Comparison of ENCODE assay signal across 1 cellular context in genomic region chr15:67149859-67150824, GRCh38.
TF ChIP-seq lines count a peak whose summit lies in the region.

No MANE protein-coding gene starts in this region.

TF ChIP-seq in WTC11, 78 proteins besides CTCF, POLR2A, EP300 and RAD21 (continued from another document):
- TF ChIP-seq TEAD1 (CRISPR knock-in tag; IDR thresholded peaks at IDR 0.05) (no peak), NFYB (CRISPR knock-in tag; conservative IDR thresholded peaks at IDR 0.05; ENCODE audit: low read depth) (no peak), OVOL2 (CRISPR knock-in tag; IDR thresholded peaks at IDR 0.05; ENCODE audit: borderline replicate concordance) (no peak), PREB (CRISPR knock-in tag; IDR thresholded peaks at IDR 0.05; ENCODE audit: borderline replicate concordance) (no peak), ZNF263 (CRISPR knock-in tag; IDR thresholded peaks at IDR 0.05; ENCODE audit: low read depth) (no peak), GTF2I (CRISPR knock-in tag; conservative IDR thresholded peaks at IDR 0.05) (no peak), GRHL2 (CRISPR knock-in tag; IDR thresholded peaks at IDR 0.05; ENCODE audit: insufficient replicate concordance, severe bottlenecking) (no peak), PRRX2 (CRISPR knock-in tag; IDR thresholded peaks at IDR 0.05) (no peak)
- TF ChIP-seq, protein P1, sequence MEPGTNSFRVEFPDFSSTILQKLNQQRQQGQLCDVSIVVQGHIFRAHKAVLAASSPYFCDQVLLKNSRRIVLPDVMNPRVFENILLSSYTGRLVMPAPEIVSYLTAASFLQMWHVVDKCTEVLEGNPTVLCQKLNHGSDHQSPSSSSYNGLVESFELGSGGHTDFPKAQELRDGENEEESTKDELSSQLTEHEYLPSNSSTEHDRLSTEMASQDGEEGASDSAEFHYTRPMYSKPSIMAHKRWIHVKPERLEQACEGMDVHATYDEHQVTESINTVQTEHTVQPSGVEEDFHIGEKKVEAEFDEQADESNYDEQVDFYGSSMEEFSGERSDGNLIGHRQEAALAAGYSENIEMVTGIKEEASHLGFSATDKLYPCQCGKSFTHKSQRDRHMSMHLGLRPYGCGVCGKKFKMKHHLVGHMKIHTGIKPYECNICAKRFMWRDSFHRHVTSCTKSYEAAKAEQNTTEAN (CRISPR knock-in tag; IDR thresholded peaks at IDR 0.05) = no peak
